ENCODE assay signal across 26 cellular contexts in the genomic region with DNA sequence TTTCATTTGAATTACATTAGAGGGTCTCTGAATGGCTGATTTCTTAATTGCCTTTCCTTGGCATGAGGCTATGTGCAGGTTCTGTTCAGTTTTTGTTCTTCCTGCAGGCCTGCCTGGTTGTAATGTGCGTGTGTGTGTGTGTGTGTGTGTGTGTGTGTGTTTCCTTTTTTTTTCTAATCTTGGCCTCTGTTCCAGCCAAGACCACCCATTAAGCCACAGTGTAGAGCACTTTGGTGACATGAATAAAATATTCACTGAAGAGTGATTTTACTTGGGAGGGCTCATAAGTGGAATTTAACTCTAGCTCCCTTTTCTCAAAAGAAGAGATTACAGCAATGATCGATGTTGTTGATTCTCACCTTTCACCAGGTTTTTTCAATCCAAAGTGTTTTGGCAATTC.
"Had no signal": no experiment of that assay in that cellular context is flagged by ENCODE, and none has a peak within 500 bp of the region (broad histone marks: within the 10 kb centered on the region; RNA-seq: fewer than 3 reads in every experiment).

No MANE protein-coding gene starts in this region.

- H3K36me3 Mint-ChIP-seq: naive B cell; naive thymus-derived CD8-positive, alpha-beta T cell; natural killer cell treated with Interleukin-12 subunit alpha and Interleukin-12 subunit beta and Interleukin-15 and Interleukin-18, amount 100 ng/mL, for 72 hours; neural progenitor cell; stimulated activated effector memory CD8-positive, alpha-beta T cell treated with anti-CD3 and anti-CD28 coated beads, Interleukin-12 subunit alpha, Interleukin-12 subunit beta, amount 100 ng/mL, for 72 hours; stimulated activated naive B cell treated with anti-CD40 and anti-IgM and Interleukin-4, amounts not matched to agents 10 μg/mL and 1 μg/mL and 100 μg/mL, for 72 hours had no signal

- H3K27me3 Mint-ChIP-seq: natural killer cell treated with Interleukin-12 subunit alpha and Interleukin-12 subunit beta and Interleukin-15 and Interleukin-18, amount 100 ng/mL, for 72 hours had no signal

- DNase-seq: naive B cell; naive thymus-derived CD8-positive, alpha-beta T cell; nucleus accumbens; pancreas; right cardiac atrium; stimulated activated CD4-positive, alpha-beta T cell treated with anti-CD3 and anti-CD28 coated beads, Interleukin-15, amount 100 ng/mL, for 24 hours; stimulated activated CD4-positive, alpha-beta T cell treated with anti-CD3 and anti-CD28 coated beads, Interleukin-2, amount 100 ng/mL, for 24 hours; stimulated activated CD4-positive, alpha-beta T cell treated with anti-CD3 and anti-CD28 coated beads, Interleukin-2, amount 100 ng/mL, for 48 hours; stimulated activated CD4-positive, alpha-beta T cell treated with anti-CD3 and anti-CD28 coated beads, Interleukin-4, amount 100 ng/mL, for 24 hours; stimulated activated naive B cell treated with anti-CD40 and anti-IgM and Interleukin-4, amounts not matched to agents 10 μg/mL and 1 μg/mL and 100 μg/mL, for 72 hours; stimulated activated naive CD4-positive, alpha-beta T cell treated with Interleukin-2 at 50 U/mL for 16 hours; stomach; thyroid gland; trophoblast cell; upper lobe of left lung had no signal

- H3K4me2 ChIP-seq: neural progenitor cell had no signal

- H3K27me3 ChIP-seq: neural progenitor cell, neutrophil, pancreas, stomach, suprapubic skin, thyroid gland, tibial nerve, upper lobe of left lung, vagina had no signal

- H3K4me1 ChIP-seq: neural progenitor cell, pancreas, prostate gland, suprapubic skin, upper lobe of left lung had no signal

- H3K9me3 Mint-ChIP-seq: naive thymus-derived CD8-positive, alpha-beta T cell; neural progenitor cell; stimulated activated naive B cell treated with anti-CD40 and anti-IgM and Interleukin-4, amounts not matched to agents 10 μg/mL and 1 μg/mL and 100 μg/mL, for 72 hours; stimulated activated naive CD8-positive, alpha-beta T cell treated with anti-CD3 and anti-CD28 coated beads, Interleukin-15, Interleukin-2, amounts not matched to agents 100 ng/mL and 50 ng/mL, for 24 hours had no signal

- H3K9me3 ChIP-seq: neutrophil, pancreas, prostate gland, stomach, suprapubic skin, thoracic aorta, thyroid gland, tibial nerve, upper lobe of left lung, vagina had no signal

- H3K36me3 ChIP-seq: neural progenitor cell, neutrophil, pancreas, prostate gland, stomach, suprapubic skin, thoracic aorta, thyroid gland, upper lobe of left lung, vagina had no signal

- H3K4me1 Mint-ChIP-seq: naive B cell; naive thymus-derived CD8-positive, alpha-beta T cell; stimulated activated effector memory CD8-positive, alpha-beta T cell treated with anti-CD3 and anti-CD28 coated beads, Interleukin-12 subunit alpha, Interleukin-12 subunit beta, amount 100 ng/mL, for 72 hours; stimulated activated naive B cell treated with anti-CD40 and anti-IgM and Interleukin-4, amounts not matched to agents 10 μg/mL and 1 μg/mL and 100 μg/mL, for 72 hours had no signal

- H3K27ac Mint-ChIP-seq: naive B cell; naive thymus-derived CD8-positive, alpha-beta T cell; natural killer cell treated with Interleukin-12 subunit alpha and Interleukin-12 subunit beta and Interleukin-15 and Interleukin-18, amount 100 ng/mL, for 72 hours; neural progenitor cell; stimulated activated effector memory CD8-positive, alpha-beta T cell treated with anti-CD3 and anti-CD28 coated beads, Interleukin-12 subunit alpha, Interleukin-12 subunit beta, amount 100 ng/mL, for 72 hours; stimulated activated naive B cell treated with anti-CD40 and anti-IgM and Interleukin-4, amounts not matched to agents 10 μg/mL and 1 μg/mL and 100 μg/mL, for 72 hours; stimulated activated naive CD8-positive, alpha-beta T cell treated with anti-CD3 and anti-CD28 coated beads, Interleukin-15, Interleukin-2, amounts not matched to agents 100 ng/mL and 50 ng/mL, for 24 hours had no signal

- H3K4me3 ChIP-seq: neural progenitor cell, pancreas, prostate gland, skin epidermis, stomach, suprapubic skin, thoracic aorta, thyroid gland, tibial nerve, upper lobe of left lung, vagina had no signal

- H3K9ac ChIP-seq: neural progenitor cell had no signal

- H3K4me3 Mint-ChIP-seq: naive B cell; naive thymus-derived CD8-positive, alpha-beta T cell; natural killer cell treated with Interleukin-12 subunit alpha and Interleukin-12 subunit beta and Interleukin-15 and Interleukin-18, amount 100 ng/mL, for 72 hours; neural progenitor cell; stimulated activated effector memory CD8-positive, alpha-beta T cell treated with anti-CD3 and anti-CD28 coated beads, Interleukin-12 subunit alpha, Interleukin-12 subunit beta, amount 100 ng/mL, for 72 hours; stimulated activated naive B cell treated with anti-CD40 and anti-IgM and Interleukin-4, amounts not matched to agents 10 μg/mL and 1 μg/mL and 100 μg/mL, for 72 hours; stimulated activated naive CD8-positive, alpha-beta T cell treated with anti-CD3 and anti-CD28 coated beads, Interleukin-15, Interleukin-2, amounts not matched to agents 100 ng/mL and 50 ng/mL, for 24 hours had no signal

- H3K27ac ChIP-seq: neural progenitor cell, neutrophil, pancreas, prostate gland, skin epidermis, stomach, suprapubic skin, thoracic aorta, thyroid gland, tibial nerve, upper lobe of left lung, vagina had no signal

- H2AFZ ChIP-seq: neural progenitor cell had no signal
